In the genomic region with DNA sequence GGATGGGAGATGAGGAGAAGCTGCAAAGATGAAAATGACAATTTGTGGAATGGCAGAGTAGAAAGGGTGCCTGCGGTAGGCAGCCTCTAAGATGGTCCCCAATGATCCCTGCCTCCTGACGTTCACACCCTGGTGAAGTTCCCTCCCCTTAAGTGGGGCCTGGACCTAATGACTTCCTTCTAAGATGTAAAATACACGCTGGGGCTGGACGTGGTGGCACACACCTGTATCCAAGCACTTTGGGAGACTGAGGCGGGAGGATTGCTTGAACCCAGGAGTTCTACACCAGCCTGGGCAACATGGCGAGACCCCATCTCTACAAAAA, we compare ENCODE assay signal across 13 cellular contexts.
"Had no signal": no experiment of that assay in that cellular context is flagged by ENCODE, and none has a peak within 500 bp of the region (broad histone marks: within the 10 kb centered on the region; RNA-seq: fewer than 3 reads in every experiment).

No MANE protein-coding gene starts in this region.

- H3K27ac ChIP-seq: esophagus squamous epithelium, foreskin keratinocyte, WERI-Rb-1 had no signal

- H3K4me3 Mint-ChIP-seq: activated CD4-positive, alpha-beta memory T cell treated with anti-CD3 and anti-CD28 coated beads for 36 hours; activated T-cell treated with anti-CD3 and anti-CD28 coated beads, Interleukin-2, amount 50 U/mL, for 24 hours; naive thymus-derived CD4-positive, alpha-beta T cell; stimulated activated memory B cell treated with anti-CD40 and anti-IgM and Interleukin-4, amounts not matched to agents 10 μg/mL and 1 μg/mL and 100 μg/mL, for 72 hours; T-helper 17 cell had no signal

- H3K36me3 Mint-ChIP-seq: activated CD4-positive, alpha-beta memory T cell treated with anti-CD3 and anti-CD28 coated beads for 36 hours; stimulated activated memory B cell treated with anti-CD40 and anti-IgM and Interleukin-4, amounts not matched to agents 10 μg/mL and 1 μg/mL and 100 μg/mL, for 72 hours had no signal

- H3K4me1 Mint-ChIP-seq: T-helper 17 cell had no signal

- DNase-seq: activated CD4-positive, alpha-beta memory T cell treated with anti-CD3 and anti-CD28 coated beads for 36 hours; activated naive CD4-positive, alpha-beta T cell treated with anti-CD3 and anti-CD28 coated beads, Interleukin-2, amount 50 U/mL, for 16 hours; activated T-cell treated with anti-CD3 and anti-CD28 coated beads, Interleukin-2, amount 50 U/mL, for 24 hours; esophagus squamous epithelium; foreskin keratinocyte; glutamatergic neuron; hypothalamus; kidney; naive thymus-derived CD4-positive, alpha-beta T cell; stimulated activated CD4-positive, alpha-beta T cell treated with anti-CD3 and anti-CD28 coated beads, Interleukin-2, amount 100 ng/mL, for 48 hours; T-helper 17 cell; WERI-Rb-1 had no signal

- H3K27ac Mint-ChIP-seq: activated CD4-positive, alpha-beta memory T cell treated with anti-CD3 and anti-CD28 coated beads for 36 hours; activated T-cell treated with anti-CD3 and anti-CD28 coated beads, Interleukin-2, amount 50 U/mL, for 24 hours; naive thymus-derived CD4-positive, alpha-beta T cell; stimulated activated memory B cell treated with anti-CD40 and anti-IgM and Interleukin-4, amounts not matched to agents 10 μg/mL and 1 μg/mL and 100 μg/mL, for 72 hours; T-helper 17 cell had no signal

- H3K9me3 Mint-ChIP-seq: activated CD4-positive, alpha-beta memory T cell treated with anti-CD3 and anti-CD28 coated beads for 36 hours; activated T-cell treated with anti-CD3 and anti-CD28 coated beads, Interleukin-2, amount 50 U/mL, for 24 hours; naive thymus-derived CD4-positive, alpha-beta T cell; stimulated activated memory B cell treated with anti-CD40 and anti-IgM and Interleukin-4, amounts not matched to agents 10 μg/mL and 1 μg/mL and 100 μg/mL, for 72 hours had no signal

- H3K27me3 ChIP-seq: esophagus squamous epithelium had no signal

- H3K4me1 ChIP-seq: esophagus squamous epithelium, foreskin keratinocyte had no signal

- ATAC-seq: foreskin keratinocyte; naive thymus-derived CD4-positive, alpha-beta T cell; stimulated activated memory B cell treated with anti-CD40 and anti-IgM and Interleukin-4, amounts not matched to agents 10 μg/mL and 1 μg/mL and 100 μg/mL, for 72 hours; T-helper 17 cell had no signal

- H3K9me3 ChIP-seq: esophagus squamous epithelium had no signal

- H3K36me3 ChIP-seq: esophagus squamous epithelium, WERI-Rb-1 had no signal
